8 cellular contexts compared by ENCODE assay signal in the genomic region with DNA sequence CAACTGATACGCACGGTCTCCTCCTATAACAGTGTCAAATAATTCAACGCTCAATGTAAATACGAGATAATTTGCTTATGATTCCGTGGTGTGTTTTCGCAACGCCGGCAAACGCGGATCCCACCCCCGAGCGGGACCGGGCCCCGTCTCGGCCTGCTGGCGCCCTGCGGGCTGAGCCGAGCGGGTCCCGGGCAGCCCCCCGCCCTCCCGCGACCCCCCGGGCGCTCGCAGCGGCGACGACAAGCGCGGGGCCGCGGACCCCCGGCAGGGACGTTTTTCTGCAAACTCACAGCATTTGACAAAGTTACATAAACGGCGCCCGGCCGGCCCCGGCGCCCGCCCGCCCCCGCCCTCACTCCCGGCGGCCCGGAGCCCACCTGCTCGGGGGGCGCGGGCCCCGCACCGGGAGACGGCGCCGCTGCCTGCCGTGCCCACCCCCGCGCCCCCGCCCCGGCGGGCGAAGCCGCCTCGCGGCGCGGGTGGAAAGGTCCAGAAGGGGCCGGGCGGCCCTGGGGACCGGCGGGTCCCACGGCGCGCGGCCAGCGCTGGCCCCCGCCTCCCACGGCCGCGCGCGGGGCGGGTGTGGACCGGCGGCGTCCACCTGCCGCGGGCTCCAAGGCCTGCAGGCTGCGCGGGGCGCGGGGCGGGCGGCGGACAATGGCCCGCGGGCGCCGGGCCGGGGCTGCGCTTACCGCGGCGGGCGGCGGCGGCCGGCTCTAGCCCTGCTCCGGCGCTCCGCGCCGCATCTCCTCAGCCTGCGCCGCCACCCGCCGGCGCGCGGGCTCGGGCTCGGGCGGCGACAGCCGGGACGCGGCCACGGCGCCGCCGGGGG. TPM values are rescaled to one million over a fixed set of nuclear protein-coding genes. Genes with fewer than 3 reads are reported as not detected.
A peak's percentile ranks its signal among the peaks of the same experiment; 100 is the strongest.
DNase-seq lines count a peak whose midpoint lies in the region; ATAC-seq and TF ChIP-seq lines count a peak whose summit lies in the region.

No MANE protein-coding gene starts in this region.

- H3K9me3 ChIP-seq in Panc1 (ENCODE audit: control insufficient read depth, insufficient read depth, low read depth, low read length) (no peaks in the 10 kb centered on the region), duodenal mucosa (ENCODE audit: control insufficient read depth in 1 of 2, low read length in 2 of 2) (no peaks in the 10 kb centered on the region)

- CTCF ChIA-PET in Panc1 (lab: Charles Lee), result no interaction called here

- DNase-seq in AG10803 (ENCODE audit: low read depth) (no peak), Panc1 (ENCODE audit: low read depth, low spot score) (no peak)
- DNase-seq in naive thymus-derived CD8-positive, alpha-beta T cell, result peak in 3 of 10 donors; percentile 30 to 40 (median 34)

- H3K4me3 Mint-ChIP-seq in naive thymus-derived CD8-positive, alpha-beta T cell, result peak overlapping the region; percentile 82 to 94 (median 88)

- intact Hi-C loops in Panc1 (cut with micrococcal nuclease; ENCODE audit: unreplicated experiment), result no loop called here

- H3K4me3 ChIP-seq in AG10803 (ENCODE audit: low read length) (peak overlapping the region; percentile 66), Panc1 (ENCODE audit: low read depth in 2 of 2, low read length in 2 of 2) (peak overlapping the region; percentile 50 to 69), duodenal mucosa (ENCODE audit: low read depth in 1 of 2, low read length in 2 of 2) (peak overlapping the region; percentile 66 to 70)

- peaks cover 12% of the 10 kb centered on the region for H3K4me1 ChIP-seq in Panc1 (ENCODE audit: control insufficient read depth, insufficient read depth, low read length)
- peaks cover 0 to 12% of the 10 kb centered on the region in 2 donors for H3K4me1 ChIP-seq in duodenal mucosa (ENCODE audit: control insufficient read depth in 1 of 2, insufficient read depth in 2 of 2, low read length in 2 of 2)

- peak overlapping the region; percentile 53 to 54 for H3K9ac ChIP-seq in duodenal mucosa (ENCODE audit: low read depth in 1 of 2, low read length in 2 of 2)

- in situ Hi-C loops in Panc1 (cut with HindIII; ENCODE audit: low pct_unique_long_range_greater_than_20kb, low sequenced_read_pairs), result no loop called here

- H3K36me3 Mint-ChIP-seq in naive thymus-derived CD8-positive, alpha-beta T cell, result no peaks in the 10 kb centered on the region

- no peaks in the 10 kb centered on the region for H3K9me3 Mint-ChIP-seq in naive thymus-derived CD8-positive, alpha-beta T cell

- POLR2A ChIA-PET in Panc1 (lab: Charles Lee), result interaction anchor here (0.6 to 0.7 kb wide), 2 partner anchors 339 to 391 kb away, joined by 3 read pairs; no protein-coding TSS in a partner anchor
- POLR2A ChIA-PET in naive thymus-derived CD8-positive, alpha-beta T cell (lab: Charles Lee), result interaction anchor here (0.9 to 1.5 kb wide), 13 partner anchors 14 to 238 kb away, joined by 3 to 28 read pairs (median 4); no protein-coding TSS in a partner anchor

- H3K27me3 Mint-ChIP-seq in naive thymus-derived CD8-positive, alpha-beta T cell, result no peaks in the 10 kb centered on the region

- H3K36me3 ChIP-seq in Panc1 (ENCODE audit: control insufficient read depth, insufficient read depth, low read length) (no peaks in the 10 kb centered on the region; the same call in none of the 2 replicates), duodenal mucosa (ENCODE audit: control insufficient read depth in 1 of 2, insufficient read depth in 2 of 2, low read length in 2 of 2) (no peaks in the 10 kb centered on the region)

- peaks cover 24 to 49% (median 44%) of the 10 kb centered on the region in 4 donors for H3K4me1 Mint-ChIP-seq in naive thymus-derived CD8-positive, alpha-beta T cell

- peak overlapping the region; percentile 66; the same call in 1 of the 2 replicates for H3K27ac ChIP-seq in Panc1 (ENCODE audit: low read length)
- no peak overlapping the region for H3K27ac ChIP-seq in duodenal mucosa (ENCODE audit: low read depth, low read length)

- H3K27ac Mint-ChIP-seq in naive thymus-derived CD8-positive, alpha-beta T cell, result peak overlapping the region; percentile 67 to 97 (median 92)

- TF ChIP-seq CTCF in AG10803 (conservative IDR thresholded peaks at IDR 0.05; ENCODE audit: low read length), result no peak
- no peak for TF ChIP-seq CTCF in Panc1 (IDR thresholded peaks at IDR 0.05)

- ATAC-seq in GM19351 (IDR thresholded peaks at IDR 0.05; ENCODE audit: unreplicated experiment) (peak; percentile 3), Panc1 (peak; percentile 2; the same call in 1 of the 2 replicates), GM19035 (IDR thresholded peaks at IDR 0.05; ENCODE audit: unreplicated experiment) (no peak), HG02642 (IDR thresholded peaks at IDR 0.05; ENCODE audit: poor library complexity, unreplicated experiment) (no peak), HG03565 (IDR thresholded peaks at IDR 0.05; ENCODE audit: unreplicated experiment) (no peak)
- peak; percentile 4 to 10 for ATAC-seq in naive thymus-derived CD8-positive, alpha-beta T cell

- BruUV-seq in Panc1 (replicated peaks; lab: Mats Ljungman, UMichigan), result no TSS peak

- H3K27me3 ChIP-seq in Panc1 (ENCODE audit: control insufficient read depth, insufficient read depth, low read length), result no peaks in the 10 kb centered on the region
- no peaks in the 10 kb centered on the region for H3K27me3 ChIP-seq in duodenal mucosa (ENCODE audit: control insufficient read depth in 1 of 2, insufficient read depth in 2 of 2, low read length in 2 of 2)

RNA-seq across cellular contexts. Expression of a gene that starts 0.6 kb away (rescaled TPM):
- 40.1 TPM for total RNA-seq in Panc1 (2021; ENCODE audit: unreplicated experiment)
- polyA plus RNA-seq in Panc1 (2012; ENCODE audit: insufficient read length), result 16.3 TPM
- total RNA-seq in naive thymus-derived CD8-positive, alpha-beta T cell, result 10 to 100 TPM; 31.7 to 37.3 TPM
- polyA plus RNA-seq in naive thymus-derived CD8-positive, alpha-beta T cell, result 10 to 100 TPM in 1 of 3 donors, 1 to 10 TPM in 2; 2.8 to 10.1 (median 8.0) TPM

Comparison
In these comparisons a context has a peak if more than half of its experiments do, and no peak if none do; other contexts are left out.
1. ATAC-seq: peak in GM19351 (single experiment), Panc1 (single experiment) and naive thymus-derived CD8-positive, alpha-beta T cell (2 of 2); none in GM19035 (single experiment), HG02642 (single experiment) and HG03565 (single experiment).
2. Peak in every context shown above with its lines, with median percentiles within 50 percentile points of each other: H3K4me3 ChIP-seq.